1 cellular context compared by ENCODE assay signal in the genomic region with DNA sequence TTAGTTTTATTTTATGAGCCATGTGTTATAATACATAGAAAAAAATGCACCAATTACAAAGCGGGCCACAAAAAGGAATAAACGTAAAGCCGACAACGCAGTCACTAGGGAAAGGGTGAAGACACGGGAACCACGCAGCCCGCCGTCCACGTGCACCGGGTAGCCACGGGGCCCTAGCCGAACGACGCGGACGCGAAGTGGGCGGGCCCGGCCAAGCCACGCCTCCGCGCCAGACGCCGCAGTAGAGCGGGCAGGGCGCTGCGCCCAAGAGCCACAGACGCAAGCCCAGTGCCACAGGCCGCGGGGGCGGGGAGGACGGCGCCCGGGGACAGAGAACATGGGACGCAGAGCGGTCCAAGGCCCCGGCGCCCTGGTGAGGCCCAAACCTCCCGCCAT.
TF ChIP-seq lines count a peak whose summit lies in the region.

Gene DUSP28 (plus strand): TSS at position 274 of the 396 bp plus-strand sequence. CDS start 328 bp downstream, outside the sequence.

TF ChIP-seq in HEK293, 187 proteins besides CTCF, POLR2A, EP300 and RAD21 (continued from another document and continues in another):
- no peak for TF ChIP-seq PRDM4 (tag by site-specific recombination; IDR thresholded peaks at IDR 0.05)
- TF ChIP-seq ZNF121 (tag by site-specific recombination; IDR thresholded peaks at IDR 0.05) = no peak
- TF ChIP-seq, protein P1, sequence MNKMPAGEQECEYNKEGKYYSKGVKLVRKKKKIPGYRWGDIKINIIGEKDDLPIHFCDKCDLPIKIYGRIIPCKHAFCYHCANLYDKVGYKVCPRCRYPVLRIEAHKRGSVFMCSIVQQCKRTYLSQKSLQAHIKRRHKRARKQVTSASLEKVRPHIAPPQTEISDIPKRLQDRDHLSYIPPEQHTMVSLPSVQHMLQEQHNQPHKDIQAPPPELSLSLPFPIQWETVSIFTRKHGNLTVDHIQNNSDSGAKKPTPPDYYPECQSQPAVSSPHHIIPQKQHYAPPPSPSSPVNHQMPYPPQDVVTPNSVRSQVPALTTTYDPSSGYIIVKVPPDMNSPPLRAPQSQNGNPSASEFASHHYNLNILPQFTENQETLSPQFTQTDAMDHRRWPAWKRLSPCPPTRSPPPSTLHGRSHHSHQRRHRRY (tag by site-specific recombination; IDR thresholded peaks at IDR 0.05) = no peak
- no peak for TF ChIP-seq ZNF132 (tag by site-specific recombination; IDR thresholded peaks at IDR 0.05; ENCODE audit: borderline replicate concordance)
- no peak for TF ChIP-seq ZNF621 (tag by site-specific recombination; IDR thresholded peaks at IDR 0.05)
- TF ChIP-seq ZNF792 (tag by site-specific recombination; IDR thresholded peaks at IDR 0.05) = no peak
- TF ChIP-seq ZNF580 (tag by site-specific recombination; IDR thresholded peaks at IDR 0.05) = no peak
- TF ChIP-seq, protein P2, sequence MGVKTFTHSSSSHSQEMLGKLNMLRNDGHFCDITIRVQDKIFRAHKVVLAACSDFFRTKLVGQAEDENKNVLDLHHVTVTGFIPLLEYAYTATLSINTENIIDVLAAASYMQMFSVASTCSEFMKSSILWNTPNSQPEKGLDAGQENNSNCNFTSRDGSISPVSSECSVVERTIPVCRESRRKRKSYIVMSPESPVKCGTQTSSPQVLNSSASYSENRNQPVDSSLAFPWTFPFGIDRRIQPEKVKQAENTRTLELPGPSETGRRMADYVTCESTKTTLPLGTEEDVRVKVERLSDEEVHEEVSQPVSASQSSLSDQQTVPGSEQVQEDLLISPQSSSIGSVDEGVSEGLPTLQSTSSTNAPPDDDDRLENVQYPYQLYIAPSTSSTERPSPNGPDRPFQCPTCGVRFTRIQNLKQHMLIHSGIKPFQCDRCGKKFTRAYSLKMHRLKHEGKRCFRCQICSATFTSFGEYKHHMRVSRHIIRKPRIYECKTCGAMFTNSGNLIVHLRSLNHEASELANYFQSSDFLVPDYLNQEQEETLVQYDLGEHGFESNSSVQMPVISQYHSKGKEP (tag by site-specific recombination; IDR thresholded peaks at IDR 0.05) = no peak
- TF ChIP-seq ZNF555 (tag by site-specific recombination; conservative IDR thresholded peaks at IDR 0.05) = no peak
- no peak for TF ChIP-seq ZBTB21 (tag by site-specific recombination; IDR thresholded peaks at IDR 0.05)
- no peak for TF ChIP-seq ZNF426 (tag by site-specific recombination; IDR thresholded peaks at IDR 0.05)
- TF ChIP-seq, protein P3, sequence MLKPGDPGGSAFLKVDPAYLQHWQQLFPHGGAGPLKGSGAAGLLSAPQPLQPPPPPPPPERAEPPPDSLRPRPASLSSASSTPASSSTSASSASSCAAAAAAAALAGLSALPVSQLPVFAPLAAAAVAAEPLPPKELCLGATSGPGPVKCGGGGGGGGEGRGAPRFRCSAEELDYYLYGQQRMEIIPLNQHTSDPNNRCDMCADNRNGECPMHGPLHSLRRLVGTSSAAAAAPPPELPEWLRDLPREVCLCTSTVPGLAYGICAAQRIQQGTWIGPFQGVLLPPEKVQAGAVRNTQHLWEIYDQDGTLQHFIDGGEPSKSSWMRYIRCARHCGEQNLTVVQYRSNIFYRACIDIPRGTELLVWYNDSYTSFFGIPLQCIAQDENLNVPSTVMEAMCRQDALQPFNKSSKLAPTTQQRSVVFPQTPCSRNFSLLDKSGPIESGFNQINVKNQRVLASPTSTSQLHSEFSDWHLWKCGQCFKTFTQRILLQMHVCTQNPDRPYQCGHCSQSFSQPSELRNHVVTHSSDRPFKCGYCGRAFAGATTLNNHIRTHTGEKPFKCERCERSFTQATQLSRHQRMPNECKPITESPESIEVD (tag by site-specific recombination; IDR thresholded peaks at IDR 0.05) = no peak
- TF ChIP-seq ZNF610 (tag by site-specific recombination; IDR thresholded peaks at IDR 0.05; ENCODE audit: borderline replicate concordance) = no peak
- no peak for TF ChIP-seq ZNF350 (tag by site-specific recombination; IDR thresholded peaks at IDR 0.05)
- no peak for TF ChIP-seq IKZF3 (tag by site-specific recombination; IDR thresholded peaks at IDR 0.05)
- no peak for TF ChIP-seq ZNF658 (tag by site-specific recombination; IDR thresholded peaks at IDR 0.05)
- no peak for TF ChIP-seq ZNF654 (tag by site-specific recombination; IDR thresholded peaks at IDR 0.05; ENCODE audit: low read depth)
- TF ChIP-seq ZNF362 (tag by site-specific recombination; IDR thresholded peaks at IDR 0.05) = no peak
- TF ChIP-seq ZBTB11 (tag by site-specific recombination; conservative IDR thresholded peaks at IDR 0.05; ENCODE audit: low read depth) = peak; percentile 27; the same call in 1 of the 2 replicates
- no peak for TF ChIP-seq ZSCAN23 (tag by site-specific recombination; IDR thresholded peaks at IDR 0.05)
- no peak for TF ChIP-seq HOXC10 (CRISPR knock-in tag; IDR thresholded peaks at IDR 0.05)
- TF ChIP-seq KLF7 (tag by site-specific recombination; IDR thresholded peaks at IDR 0.05; ENCODE audit: borderline replicate concordance) = no peak
- TF ChIP-seq ZFP37 (tag by site-specific recombination; IDR thresholded peaks at IDR 0.05) = no peak
- no peak for TF ChIP-seq ZNF624 (tag by site-specific recombination; IDR thresholded peaks at IDR 0.05)
- TF ChIP-seq ZBTB7A (tag by site-specific recombination; IDR thresholded peaks at IDR 0.05; ENCODE audit: low read depth) = no peak
- TF ChIP-seq BCL11B (tag by site-specific recombination; IDR thresholded peaks at IDR 0.05; ENCODE audit: low read depth) = no peak
- no peak for TF ChIP-seq ZNF777 (tag by site-specific recombination; IDR thresholded peaks at IDR 0.05; ENCODE audit: borderline replicate concordance)
- TF ChIP-seq, protein P4, sequence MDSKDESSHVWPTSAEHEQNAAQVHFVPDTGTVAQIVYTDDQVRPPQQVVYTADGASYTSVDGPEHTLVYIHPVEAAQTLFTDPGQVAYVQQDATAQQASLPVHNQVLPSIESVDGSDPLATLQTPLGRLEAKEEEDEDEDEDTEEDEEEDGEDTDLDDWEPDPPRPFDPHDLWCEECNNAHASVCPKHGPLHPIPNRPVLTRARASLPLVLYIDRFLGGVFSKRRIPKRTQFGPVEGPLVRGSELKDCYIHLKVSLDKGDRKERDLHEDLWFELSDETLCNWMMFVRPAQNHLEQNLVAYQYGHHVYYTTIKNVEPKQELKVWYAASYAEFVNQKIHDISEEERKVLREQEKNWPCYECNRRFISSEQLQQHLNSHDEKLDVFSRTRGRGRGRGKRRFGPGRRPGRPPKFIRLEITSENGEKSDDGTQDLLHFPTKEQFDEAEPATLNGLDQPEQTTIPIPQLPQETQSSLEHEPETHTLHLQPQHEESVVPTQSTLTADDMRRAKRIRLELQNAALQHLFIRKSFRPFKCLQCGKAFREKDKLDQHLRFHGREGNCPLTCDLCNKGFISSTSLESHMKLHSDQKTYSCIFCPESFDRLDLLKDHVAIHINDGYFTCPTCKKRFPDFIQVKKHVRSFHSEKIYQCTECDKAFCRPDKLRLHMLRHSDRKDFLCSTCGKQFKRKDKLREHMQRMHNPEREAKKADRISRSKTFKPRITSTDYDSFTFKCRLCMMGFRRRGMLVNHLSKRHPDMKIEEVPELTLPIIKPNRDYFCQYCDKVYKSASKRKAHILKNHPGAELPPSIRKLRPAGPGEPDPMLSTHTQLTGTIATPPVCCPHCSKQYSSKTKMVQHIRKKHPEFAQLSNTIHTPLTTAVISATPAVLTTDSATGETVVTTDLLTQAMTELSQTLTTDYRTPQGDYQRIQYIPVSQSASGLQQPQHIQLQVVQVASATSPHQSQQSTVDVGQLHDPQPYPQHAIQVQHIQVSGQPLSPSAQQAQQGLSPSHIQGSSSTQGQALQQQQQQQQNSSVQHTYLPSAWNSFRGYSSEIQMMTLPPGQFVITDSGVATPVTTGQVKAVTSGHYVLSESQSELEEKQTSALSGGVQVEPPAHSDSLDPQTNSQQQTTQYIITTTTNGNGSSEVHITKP (tag by site-specific recombination; IDR thresholded peaks at IDR 0.05) = peak; percentile 38
- TF ChIP-seq, protein P5, sequence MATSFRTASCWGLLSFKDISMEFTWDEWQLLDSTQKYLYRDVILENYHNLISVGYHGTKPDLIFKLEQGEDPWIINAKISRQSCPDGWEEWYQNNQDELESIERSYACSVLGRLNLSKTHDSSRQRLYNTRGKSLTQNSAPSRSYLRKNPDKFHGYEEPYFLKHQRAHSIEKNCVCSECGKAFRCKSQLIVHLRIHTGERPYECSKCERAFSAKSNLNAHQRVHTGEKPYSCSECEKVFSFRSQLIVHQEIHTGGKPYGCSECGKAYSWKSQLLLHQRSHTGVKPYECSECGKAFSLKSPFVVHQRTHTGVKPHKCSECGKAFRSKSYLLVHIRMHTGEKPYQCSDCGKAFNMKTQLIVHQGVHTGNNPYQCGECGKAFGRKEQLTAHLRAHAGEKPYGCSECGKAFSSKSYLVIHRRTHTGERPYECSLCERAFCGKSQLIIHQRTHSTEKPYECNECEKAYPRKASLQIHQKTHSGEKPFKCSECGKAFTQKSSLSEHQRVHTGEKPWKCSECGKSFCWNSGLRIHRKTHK (tag by site-specific recombination; IDR thresholded peaks at IDR 0.05) = no peak
- TF ChIP-seq HOXD13 (CRISPR knock-in tag; IDR thresholded peaks at IDR 0.05; ENCODE audit: borderline replicate concordance) = no peak
- TF ChIP-seq ZFP69B (tag by site-specific recombination; IDR thresholded peaks at IDR 0.05) = 0 out of 2 replicates have a peak, but pooled peaks have one; percentile 28
- no peak for TF ChIP-seq ZNF560 (tag by site-specific recombination; IDR thresholded peaks at IDR 0.05; ENCODE audit: borderline replicate concordance)
- no peak for TF ChIP-seq ZNF585B (tag by site-specific recombination; IDR thresholded peaks at IDR 0.05)
- TF ChIP-seq ZNF629 (tag by site-specific recombination; IDR thresholded peaks at IDR 0.05) = no peak
- no peak for TF ChIP-seq WT1 (tag by site-specific recombination; IDR thresholded peaks at IDR 0.05)
- no peak for TF ChIP-seq GLI2 (tag by site-specific recombination; IDR thresholded peaks at IDR 0.05; ENCODE audit: borderline replicate concordance, low read depth)
- TF ChIP-seq ZNF391 (tag by site-specific recombination; IDR thresholded peaks at IDR 0.05; ENCODE audit: borderline replicate concordance, low read depth) = no peak
- TF ChIP-seq ZNF433 (tag by site-specific recombination; IDR thresholded peaks at IDR 0.05; ENCODE audit: low read depth) = no peak
- TF ChIP-seq ZNF404 (tag by site-specific recombination; IDR thresholded peaks at IDR 0.05) = no peak
- TF ChIP-seq ZNF19 (tag by site-specific recombination; IDR thresholded peaks at IDR 0.05; ENCODE audit: low read depth) = no peak
- TF ChIP-seq RBAK (tag by site-specific recombination; IDR thresholded peaks at IDR 0.05) = no peak
- no peak for TF ChIP-seq ZNF837 (tag by site-specific recombination; IDR thresholded peaks at IDR 0.05)
- TF ChIP-seq ZNF670 (tag by site-specific recombination; IDR thresholded peaks at IDR 0.05; ENCODE audit: low read depth) = no peak
- TF ChIP-seq SCRT2 (tag by site-specific recombination; IDR thresholded peaks at IDR 0.05) = 0 out of 2 replicates have a peak, but pooled peaks have one; percentile 12
- TF ChIP-seq GLIS2 (tag by site-specific recombination; IDR thresholded peaks at IDR 0.05) = no peak
- TF ChIP-seq REPIN1 (tag by site-specific recombination; IDR thresholded peaks at IDR 0.05; ENCODE audit: low read depth) = no peak
- TF ChIP-seq ZNF157 (tag by site-specific recombination; IDR thresholded peaks at IDR 0.05) = no peak
